Comparison of ENCODE assay signal across 8 cellular contexts in the genomic region with DNA sequence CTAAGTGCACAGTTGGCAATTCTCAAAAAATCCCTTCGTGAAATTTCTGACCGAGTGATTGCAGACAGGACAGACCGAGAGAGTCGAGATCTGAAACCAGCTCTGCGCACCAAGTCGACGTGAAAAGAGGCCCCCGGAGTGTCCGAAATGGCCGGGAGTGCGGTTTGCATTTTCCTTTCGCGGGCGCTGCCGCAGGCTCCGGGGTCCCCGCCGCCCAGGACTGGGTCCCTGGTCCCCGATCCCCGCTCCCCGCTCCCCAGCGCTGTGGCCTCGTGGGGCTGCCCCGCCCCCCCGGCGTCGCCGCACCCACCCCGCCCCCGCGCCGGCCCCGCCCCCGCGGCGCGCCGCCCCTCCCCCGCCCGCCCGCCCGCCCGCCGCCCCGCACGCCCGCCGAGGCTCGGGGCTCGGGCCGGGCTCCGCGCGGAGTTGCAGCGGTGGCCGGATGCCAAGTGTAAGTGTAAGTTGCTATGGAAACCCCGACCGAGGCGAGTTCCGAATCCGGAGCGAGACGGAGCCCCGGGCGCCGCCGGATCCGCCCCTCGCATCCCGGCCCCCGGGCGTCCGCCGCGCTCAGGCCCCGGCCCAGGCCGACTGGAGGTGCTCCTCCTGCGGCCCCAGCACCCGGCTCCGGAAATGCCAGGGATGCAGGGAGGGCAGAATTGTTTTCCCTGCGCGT. TPM values are rescaled to one million over a fixed set of nuclear protein-coding genes. Genes with fewer than 3 reads are reported as not detected.
DNase-seq lines count a peak whose midpoint lies in the region; ATAC-seq and TF ChIP-seq lines count a peak whose summit lies in the region.

No MANE protein-coding gene starts in this region.

- H3K9me3 Mint-ChIP-seq in activated T-cell treated with anti-CD3 and anti-CD28 coated beads, Interleukin-2, amount 50 U/mL, for 72 hours, result no peaks in the 10 kb centered on the region

- H3K36me3 ChIP-seq in BLaER1 (peaks cover 10% of the 10 kb centered on the region; the same call in 1 of the 2 replicates), OCI-LY3 (replicated peaks; ENCODE audit: low read depth, low read length) (peaks cover 16% of the 10 kb centered on the region), esophagus (ENCODE audit: control insufficient read depth in 2 of 2, insufficient read depth in 2 of 2, low read length in 1 of 2) (peaks cover 0 to 3% of the 10 kb centered on the region in 2 donors), mucosa of descending colon (ENCODE audit: low read depth) (peaks cover 4% of the 10 kb centered on the region)

- no peaks in the 10 kb centered on the region for H3K9me3 ChIP-seq in BLaER1
- H3K9me3 ChIP-seq in OCI-LY3 (ENCODE audit: insufficient read depth, low read length), result no peaks in the 10 kb centered on the region
- H3K9me3 ChIP-seq in esophagus (ENCODE audit: control insufficient read depth in 2 of 2, insufficient read depth in 1 of 2, low read depth in 1 of 2, low read length in 1 of 2), result no peaks in the 10 kb centered on the region
- H3K9me3 ChIP-seq in mucosa of descending colon, result no peaks in the 10 kb centered on the region

- H3K4me2 ChIP-seq in BLaER1 (peak overlapping the region; percentile 59), OCI-LY3 (ENCODE audit: low read length) (peak overlapping the region; percentile 93)

- H3K36me3 Mint-ChIP-seq in activated T-cell treated with anti-CD3 and anti-CD28 coated beads, Interleukin-2, amount 50 U/mL, for 72 hours (ENCODE audit: insufficient read depth in 2 of 2), result peaks cover 16 to 29% of the 10 kb centered on the region in 2 donors

- peaks cover 30% of the 10 kb centered on the region for H3K27me3 Mint-ChIP-seq in activated T-cell treated with anti-CD3 and anti-CD28 coated beads, Interleukin-2, amount 50 U/mL, for 72 hours (ENCODE audit: low read depth)

- peaks cover 30% of the 10 kb centered on the region for H3K79me2 ChIP-seq in OCI-LY3 (ENCODE audit: low read length)

- H3K27me3 ChIP-seq in BLaER1 (peaks cover 87% of the 10 kb centered on the region), OCI-LY3 (ENCODE audit: low read depth, low read length) (peaks cover 32% of the 10 kb centered on the region), esophagus (ENCODE audit: control insufficient read depth in 1 of 2, insufficient read depth in 2 of 2, low read length in 2 of 2) (peaks cover 0 to 7% of the 10 kb centered on the region in 2 donors)

- H3K27ac ChIP-seq in BLaER1 (peak overlapping the region; percentile 98), OCI-LY3 (ENCODE audit: low read length) (no peak overlapping the region), esophagus (ENCODE audit: low read depth in 2 of 2, low read length in 1 of 2) (peak overlapping the region; percentile 65 to 73), temporal lobe (ENCODE audit: low read depth, low read length) (peak overlapping the region; percentile 69)

- peak overlapping the region; percentile 97 for H3K9ac ChIP-seq in BLaER1
- peak overlapping the region; percentile 59 for H3K9ac ChIP-seq in OCI-LY3 (ENCODE audit: low read length)

- H3K27ac Mint-ChIP-seq in activated T-cell treated with anti-CD3 and anti-CD28 coated beads, Interleukin-2, amount 50 U/mL, for 72 hours, result peak overlapping the region; percentile 72

- ATAC-seq in GM19043 (IDR thresholded peaks at IDR 0.05; ENCODE audit: low read depth, unreplicated experiment) (peak; percentile 51), HG03159 (IDR thresholded peaks at IDR 0.05; ENCODE audit: unreplicated experiment) (peak; percentile 49), mucosa of descending colon (peak; percentile 60)
- ATAC-seq in activated T-cell treated with anti-CD3 and anti-CD28 coated beads, Interleukin-2, amount 50 U/mL, for 72 hours (replicated peaks in 1 of 2), result peak; percentile 55 to 62

- intact Hi-C loops in mucosa of descending colon (cut with DNase I, micrococcal nuclease), result no loop called here

- DNase-seq in activated T-cell treated with anti-CD3 and anti-CD28 coated beads, Interleukin-2, amount 50 U/mL, for 72 hours, result peak; percentile 80 to 82
- peak; percentile 69 to 86 (median 80) for DNase-seq in mucosa of descending colon

- WGBS in esophagus, 2 donors, result 1% methylated on average over 60 to 82 of the region's 82 CpGs

- peak overlapping the region; percentile 57; the same call in 1 of the 2 replicates for H2AFZ ChIP-seq in OCI-LY3 (ENCODE audit: low read depth, low read length)

- peak overlapping the region; percentile 89 to 94 for H3K4me3 Mint-ChIP-seq in activated T-cell treated with anti-CD3 and anti-CD28 coated beads, Interleukin-2, amount 50 U/mL, for 72 hours

- H3K4me1 Mint-ChIP-seq in activated T-cell treated with anti-CD3 and anti-CD28 coated beads, Interleukin-2, amount 50 U/mL, for 72 hours (ENCODE audit: low read depth), result peaks cover 42% of the 10 kb centered on the region

- H4K20me1 ChIP-seq in BLaER1 (peaks cover 50% of the 10 kb centered on the region), OCI-LY3 (ENCODE audit: insufficient read depth, low read length) (peaks cover 14% of the 10 kb centered on the region; the same call in 1 of the 2 replicates)

- no peak for TF ChIP-seq CTCF in OCI-LY3 (IDR thresholded peaks at IDR 0.05; ENCODE audit: low read depth, low read length)
- TF ChIP-seq CTCF in mucosa of descending colon (IDR thresholded peaks at IDR 0.05), result no peak

- H3K4me3 ChIP-seq in BLaER1, result peak overlapping the region; percentile 77
- peak overlapping the region; percentile 84 for H3K4me3 ChIP-seq in OCI-LY3 (ENCODE audit: low read length)
- H3K4me3 ChIP-seq in esophagus (ENCODE audit: low read depth in 1 of 2, low read length in 2 of 2), result peak overlapping the region; percentile 48 to 75
- peak overlapping the region; percentile 31 for H3K4me3 ChIP-seq in mucosa of descending colon

- H3K4me1 ChIP-seq in BLaER1, result no peaks in the 10 kb centered on the region
- H3K4me1 ChIP-seq in OCI-LY3 (ENCODE audit: low read length), result peaks cover 27% of the 10 kb centered on the region
- H3K4me1 ChIP-seq in esophagus (ENCODE audit: control insufficient read depth in 2 of 2, insufficient read depth in 2 of 2, low read length in 1 of 2), result no peaks in the 10 kb centered on the region
- peaks cover 19% of the 10 kb centered on the region for H3K4me1 ChIP-seq in mucosa of descending colon (ENCODE audit: low read depth)

RNA-seq across cellular contexts. Expression of a gene that starts 4.5 kb away (rescaled TPM):
- total RNA-seq in activated T-cell treated with anti-CD3 and anti-CD28 coated beads, Interleukin-2, amount 50 U/mL, for 72 hours, result 10 to 100 TPM; 83.4 to 87.5 TPM
- polyA plus RNA-seq in esophagus, result 10 to 100 TPM in 1 of 2 donors, 1 to 10 TPM in 1; 9.8 to 11.3 TPM
- total RNA-seq in mucosa of descending colon, result 10 to 100 TPM; 26.6 to 76.6 (median 28.7) TPM
- 90.7 TPM for total RNA-seq in temporal lobe

RNA-seq across cellular contexts. Expression of a gene that starts 9.2 kb away (rescaled TPM):
- total RNA-seq in activated T-cell treated with anti-CD3 and anti-CD28 coated beads, Interleukin-2, amount 50 U/mL, for 72 hours, result 100 to 1,000 TPM in 1 of 2 donors, 10 to 100 TPM in 1; 95.0 to 104 TPM
- polyA plus RNA-seq in esophagus, result 10 to 100 TPM; 34.7 to 36.7 TPM
- 10 to 100 TPM; 48.4 to 56.5 (median 51.2) TPM for total RNA-seq in mucosa of descending colon
- 46.5 TPM for total RNA-seq in temporal lobe

RNA-seq across cellular contexts. Expression of a gene that starts 19.9 kb away (rescaled TPM):
- under 1 TPM; 0.37 to 0.38 TPM for total RNA-seq in activated T-cell treated with anti-CD3 and anti-CD28 coated beads, Interleukin-2, amount 50 U/mL, for 72 hours
- not detected for polyA plus RNA-seq in esophagus
- not detected for total RNA-seq in mucosa of descending colon
- 1.2 TPM for total RNA-seq in temporal lobe

Comparison
In these comparisons a context has a peak if more than half of its experiments do, and no peak if none do; other contexts are left out.
1. H3K4me3 ChIP-seq: peak in every context shown above with its lines; median percentile 84 in OCI-LY3; 77 in BLaER1; 62 in esophagus; 31 in mucosa of descending colon.